In genomic region chr6:54874349-54875048, GRCh38 we compare ENCODE assay signal across 17 cellular contexts. TPM values are rescaled to one million over a fixed set of nuclear protein-coding genes. Genes with fewer than 3 reads are reported as not detected.
"Had no signal": no experiment of that assay in that cellular context is flagged by ENCODE, and none has a peak within 500 bp of the region (broad histone marks: within the 10 kb centered on the region; RNA-seq: fewer than 3 reads in every experiment).

No MANE protein-coding gene starts in this region.

- H3K9me3 Mint-ChIP-seq: activated CD8-positive, alpha-beta T cell treated with anti-CD3 and anti-CD28 coated beads for 36 hours had no signal

- H3K4me3 Mint-ChIP-seq: activated CD8-positive, alpha-beta T cell treated with anti-CD3 and anti-CD28 coated beads for 36 hours; immature natural killer cell; naive thymus-derived CD8-positive, alpha-beta T cell had no signal

- H3K27me3 Mint-ChIP-seq: activated CD8-positive, alpha-beta T cell treated with anti-CD3 and anti-CD28 coated beads for 36 hours; naive thymus-derived CD8-positive, alpha-beta T cell; progenitor cell of endocrine pancreas had no signal

- H3K27ac Mint-ChIP-seq: activated CD8-positive, alpha-beta T cell treated with anti-CD3 and anti-CD28 coated beads for 36 hours; immature natural killer cell; naive thymus-derived CD8-positive, alpha-beta T cell; progenitor cell of endocrine pancreas had no signal

- H3K36me3 ChIP-seq: right lobe of liver, upper lobe of right lung had no signal

- H3K9me3 ChIP-seq: mucosa of descending colon, right lobe of liver, upper lobe of right lung had no signal

- DNase-seq: activated CD8-positive, alpha-beta memory T cell treated with anti-CD3 and anti-CD28 coated beads, Interleukin-2, amount 50 U/mL, for 4 hours; activated CD8-positive, alpha-beta T cell treated with anti-CD3 and anti-CD28 coated beads for 36 hours; central memory CD4-positive, alpha-beta T cell; effector CD4-positive, alpha-beta T cell; immature natural killer cell; mucosa of descending colon; naive thymus-derived CD8-positive, alpha-beta T cell; nucleus accumbens; right lobe of liver; stimulated activated CD4-positive, alpha-beta T cell treated with anti-CD3 and anti-CD28 coated beads, Interleukin-2, amount 100 ng/mL, for 24 hours; stimulated activated naive CD4-positive, alpha-beta T cell; SW 1271; T-helper 9 cell; upper lobe of right lung had no signal

- H3K27me3 ChIP-seq: right lobe of liver, upper lobe of right lung had no signal

- H3K4me1 ChIP-seq: right lobe of liver, upper lobe of right lung had no signal

- H3K4me1 Mint-ChIP-seq: immature natural killer cell; naive thymus-derived CD8-positive, alpha-beta T cell had no signal

- H3K4me3 ChIP-seq: coronary artery, mucosa of descending colon, right lobe of liver, upper lobe of right lung had no signal

- ATAC-seq: activated CD8-positive, alpha-beta T cell treated with anti-CD3 and anti-CD28 coated beads for 36 hours; mucosa of descending colon; naive thymus-derived CD8-positive, alpha-beta T cell; right lobe of liver; upper lobe of right lung had no signal

- H3K36me3 Mint-ChIP-seq: immature natural killer cell; naive thymus-derived CD8-positive, alpha-beta T cell had no signal

- H3K27ac ChIP-seq: coronary artery, right lobe of liver, upper lobe of right lung had no signal

RNA-seq across cellular contexts. Expression of gene FAM83B, which starts 27.9 kb away (rescaled TPM):
- total RNA-seq: activated CD8-positive, alpha-beta T cell treated with anti-CD3 and anti-CD28 coated beads for 36 hours; endothelial cell of umbilical vein; naive thymus-derived CD8-positive, alpha-beta T cell had no signal
- polyA plus RNA-seq: endothelial cell of umbilical vein; immature natural killer cell; naive thymus-derived CD8-positive, alpha-beta T cell had no signal
